ENCODE assay signal across 10 cellular contexts in the genomic region with DNA sequence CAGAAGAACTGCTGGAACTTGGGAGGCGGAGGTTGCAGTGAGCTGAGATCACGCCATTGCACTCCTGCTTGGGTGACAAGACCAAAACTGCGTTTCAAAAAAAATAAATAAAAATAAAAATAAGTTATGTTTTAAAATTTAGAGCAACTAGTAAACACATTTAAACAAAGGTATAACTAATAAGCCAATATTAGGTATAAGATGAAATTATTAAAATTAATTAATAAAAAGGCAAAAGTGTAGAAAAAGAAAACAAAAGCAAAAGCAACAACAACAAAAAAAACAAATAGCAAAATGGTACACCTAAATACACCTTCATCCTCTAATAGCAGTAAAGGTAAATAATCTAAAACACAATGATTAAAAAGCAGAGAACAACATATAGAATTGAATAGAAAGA. TPM values are rescaled to one million over a fixed set of nuclear protein-coding genes. Genes with fewer than 3 reads are reported as not detected.
"Had no signal": no experiment of that assay in that cellular context is flagged by ENCODE, and none has a peak within 500 bp of the region (broad histone marks: within the 10 kb centered on the region; RNA-seq: fewer than 3 reads in every experiment).

No MANE protein-coding gene starts in this region.

- FAIRE-seq: HTR-8/SVneo had no signal

- DNase-seq: GM23248, GOT3, H7, HFFc6, IMR-90, KBM-7 had no signal

- ATAC-seq: HCT116 had no signal

RNA-seq across cellular contexts. Expression of gene OR6B1, which starts 6.2 kb away (rescaled TPM):
- total RNA-seq: GM23248, H4, H7, HFFc6, HT-29, IMR-90 had no signal

RNA-seq across cellular contexts. Expression of gene OR2F1, which starts 39.3 kb away (rescaled TPM):
- total RNA-seq: GM23248, H4, H7, HFFc6, HT-29, IMR-90 had no signal

RNA-seq across cellular contexts. Expression of gene OR2A5, which starts 54.8 kb away (rescaled TPM):
- total RNA-seq: GM23248, H4, H7, HFFc6, HT-29, IMR-90 had no signal

RNA-seq across cellular contexts. Expression of gene OR2F2, which starts 58.9 kb away (rescaled TPM):
- total RNA-seq: GM23248, H4, H7, HFFc6, HT-29, IMR-90 had no signal
